Comparison of ENCODE assay signal across 18 cellular contexts in the genomic region with DNA sequence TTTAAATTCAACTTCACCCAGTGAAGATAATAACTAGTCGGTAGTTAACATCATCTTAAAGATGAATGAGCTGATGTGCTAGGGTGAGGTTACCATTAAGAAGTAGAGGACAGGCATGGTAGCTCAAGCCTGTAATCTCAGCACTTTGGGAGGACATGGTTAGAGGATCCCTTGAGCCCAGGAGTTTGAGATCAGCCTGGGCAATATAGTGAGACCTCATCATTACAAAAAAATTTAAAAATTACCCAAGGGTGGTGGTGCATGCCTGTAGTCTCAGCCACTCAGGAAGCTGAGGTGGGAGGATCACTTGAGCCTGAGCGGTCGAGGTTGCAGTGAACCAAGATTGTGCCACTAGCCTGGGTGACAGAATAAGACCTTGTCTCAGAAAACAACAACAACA. TPM values are rescaled to one million over a fixed set of nuclear protein-coding genes. Genes with fewer than 3 reads are reported as not detected.
A peak's percentile ranks its signal among the peaks of the same experiment; 100 is the strongest.
DNase-seq lines count a peak whose midpoint lies in the region; ATAC-seq and TF ChIP-seq lines count a peak whose summit lies in the region.
"Had no signal": no experiment of that assay in that cellular context is flagged by ENCODE, and none has a peak within 500 bp of the region (broad histone marks: within the 10 kb centered on the region; RNA-seq: fewer than 3 reads in every experiment).

No MANE protein-coding gene starts in this region.

- H2BK20ac ChIP-seq in IMR-90 (ENCODE audit: low read depth, low read length) = no peak overlapping the region

- H3K9me2 ChIP-seq in SK-N-SH = no peaks in the 10 kb centered on the region

- no peaks in the 10 kb centered on the region for H3K36me3 Mint-ChIP-seq in CD4-positive, alpha-beta memory T cell
- H3K36me3 Mint-ChIP-seq: IgD-negative memory B cell had no signal

- no peak for DNase-seq in SK-N-SH
- no peak for DNase-seq in IMR-90
- DNase-seq in erythroblast (lab: John Stamatoyannopoulos, UW) = peak; percentile 10 to 58
- no peak for DNase-seq in CD4-positive, alpha-beta memory T cell
- no peak for DNase-seq in DMS153 (lab: John Stamatoyannopoulos, UW)
- DNase-seq in NK-92 (lab: John Stamatoyannopoulos, UW; ENCODE audit: unreplicated experiment) = no peak
- DNase-seq in heart right ventricle = no peak
- DNase-seq: COR-L47, NCI-H1417, NCI-H1930, NCI-H2171, NCI-H446, NCI-H748 treated with DMSO at 0.1 percent for 48 hours had no signal

- H3K56ac ChIP-seq in IMR-90 (ENCODE audit: extremely low read depth, insufficient read depth, low read length) = no peak overlapping the region

- H3K4me3 ChIP-seq in SK-N-SH (ENCODE audit: low read depth in 2 of 2, low read length in 1 of 2) (no peak overlapping the region), IMR-90 (ENCODE audit: insufficient read depth, low read depth, low read length) (peak overlapping the region; percentile 2; the same call in 1 of the 2 replicates), heart right ventricle (no peak overlapping the region)
- no peak overlapping the region for H3K4me3 ChIP-seq in CD4-positive, alpha-beta memory T cell (ENCODE audit: low read length in 2 of 2)
- H3K4me3 ChIP-seq: SJSA1 had no signal

- H3K14ac ChIP-seq in IMR-90 (replicated peaks; ENCODE audit: low read depth, low read length) = no peak overlapping the region

- no peak overlapping the region for H4K8ac ChIP-seq in IMR-90 (ENCODE audit: low read depth in 2 of 2, low read length in 2 of 2)

- CTCF ChIA-PET in SK-N-SH (lab: Yijun Ruan, JAX) = interaction anchor here (1.2 kb wide), 1 partner anchor 74 kb away, joined by 5 read pairs; no protein-coding TSS in a partner anchor
- CTCF ChIA-PET in IMR-90 (lab: Yijun Ruan, JAX) = no interaction called here
- CTCF ChIA-PET in CD4-positive, alpha-beta memory T cell (lab: Charles Lee; ENCODE audit: partially characterized antibody) = interaction anchor here (0.6 to 0.7 kb wide), 2 partner anchors 337 to 921 kb away, joined by 3 read pairs; no protein-coding TSS in a partner anchor

- H3K9ac ChIP-seq in SK-N-SH (no peak overlapping the region), IMR-90 (ENCODE audit: low read depth, low read length) (no peak overlapping the region)

- H2BK15ac ChIP-seq in IMR-90 (ENCODE audit: low read depth, low read length) = peak overlapping the region; percentile 24; the same call in 2 of the 3 replicates

- peaks cover 33 to 65% of the 10 kb centered on the region in 2 experiments for H3K79me1 ChIP-seq in IMR-90 (ENCODE audit: low read depth in 1 of 2, low read length in 2 of 2)

- no peak for TF ChIP-seq EP300 in SK-N-SH (IDR thresholded peaks at IDR 0.05; ENCODE audit: borderline replicate concordance in 1 of 2, low read depth in 1 of 2, low read length in 1 of 2)

- H3K27me3 Mint-ChIP-seq in CD4-positive, alpha-beta memory T cell = no peaks in the 10 kb centered on the region

- in situ Hi-C loops in IMR-90 (cut with MboI; ENCODE audit: low sequenced_read_pairs) = no loop called here

- TF ChIP-seq RAD21 in SK-N-SH (IDR thresholded peaks at IDR 0.05; ENCODE audit: low read length) = no peak
- TF ChIP-seq RAD21 in IMR-90 (IDR thresholded peaks at IDR 0.05; ENCODE audit: low read length) = no peak

- ATAC-seq in SK-N-SH treated with all-trans-retinoic acid at 6 μM for 48 hours (no peak), IMR-90 (ENCODE audit: low read depth) (no peak), heart right ventricle (no peak)

- no peak overlapping the region for H2BK5ac ChIP-seq in IMR-90 (ENCODE audit: low read depth, low read length, poor library complexity, severe bottlenecking)

- dilution Hi-C loops in IMR-90 (cut with HindIII; ENCODE audit: low sequenced_read_pairs, unreplicated experiment) = no loop called here

- H2BK120ac ChIP-seq in IMR-90 (ENCODE audit: low read depth, low read length) = no peak overlapping the region

- peaks cover 9% of the 10 kb centered on the region for H3K9me1 ChIP-seq in IMR-90 (ENCODE audit: insufficient read depth, low read length)

- H3K36me3 ChIP-seq in SK-N-SH (replicated peaks in 1 of 2; ENCODE audit: control insufficient read depth in 1 of 2, insufficient read depth in 2 of 2, low read length in 1 of 2) (no peaks in the 10 kb centered on the region), IMR-90 (ENCODE audit: control insufficient read depth, insufficient read depth, low read length) (no peaks in the 10 kb centered on the region; the same call in 1 of the 2 replicates), heart right ventricle (no peaks in the 10 kb centered on the region)
- no peaks in the 10 kb centered on the region for H3K36me3 ChIP-seq in CD4-positive, alpha-beta memory T cell (ENCODE audit: insufficient read depth, low read length)
- H3K36me3 ChIP-seq: SJSA1 had no signal

- peak overlapping the region; percentile 35; the same call in 1 of the 2 replicates for H2AK5ac ChIP-seq in IMR-90 (ENCODE audit: low read depth, low read length)

- peaks cover 7 to 13% (median 9%) of the 10 kb centered on the region in 4 donors for H3K4me1 Mint-ChIP-seq in CD4-positive, alpha-beta memory T cell

- TF ChIP-seq POLR2A in IMR-90 (IDR thresholded peaks at IDR 0.05; ENCODE audit: low read depth, low read length) (no peak), erythroblast (IDR thresholded peaks at IDR 0.05; ENCODE audit: low read length) (no peak)

- H4K91ac ChIP-seq in IMR-90 (ENCODE audit: insufficient read depth, low read depth, low read length) = no peak overlapping the region

- intact Hi-C loops in IMR-90 (cut with micrococcal nuclease) = no loop called here
- intact Hi-C loops in CD4-positive, alpha-beta memory T cell (cut with micrococcal nuclease) = no loop called here
- intact Hi-C loops in heart right ventricle (cut with DNase I) = no loop called here

- no peak overlapping the region for H2AFZ ChIP-seq in SK-N-SH (ENCODE audit: low read depth)
- no peak overlapping the region for H2AFZ ChIP-seq in IMR-90 (replicated peaks; ENCODE audit: low read length, poor library complexity)

- H3K4me1 ChIP-seq in SK-N-SH (ENCODE audit: control insufficient read depth in 1 of 2, insufficient read depth in 2 of 2, low read depth in 1 of 2, low read length in 1 of 2) (peaks cover 0 to 3% of the 10 kb centered on the region in 2 experiments; a peak in 2 of 4 replicates), IMR-90 (ENCODE audit: control insufficient read depth, insufficient read depth, low read length) (peaks cover 18% of the 10 kb centered on the region), heart right ventricle (peaks cover 0 to 25% (median 13%) of the 10 kb centered on the region in 9 donors)
- H3K4me1 ChIP-seq in CD4-positive, alpha-beta memory T cell (ENCODE audit: insufficient read depth, low read length) = no peaks in the 10 kb centered on the region

- H3K27ac ChIP-seq in SK-N-SH (ENCODE audit: low read depth in 2 of 2, low read length in 1 of 2) = no peak overlapping the region
- no peak overlapping the region; the same call in 1 of the 2 replicates for H3K27ac ChIP-seq in IMR-90 (ENCODE audit: insufficient read depth, low read length)
- no peak overlapping the region for H3K27ac ChIP-seq in CD4-positive, alpha-beta memory T cell (ENCODE audit: low read depth, low read length)
- H3K27ac ChIP-seq in heart right ventricle = no peak overlapping the region
- H3K27ac ChIP-seq: 22Rv1 had no signal

- H3K4me2 ChIP-seq in SK-N-SH = 0 out of 2 replicates have a peak overlapping the region, but pooled peaks have one; percentile 82
- peak overlapping the region; percentile 37 for H3K4me2 ChIP-seq in IMR-90 (ENCODE audit: low read depth, low read length)

- no peaks in the 10 kb centered on the region for H4K20me1 ChIP-seq in SK-N-SH (ENCODE audit: insufficient read depth)
- H4K20me1 ChIP-seq in IMR-90 (ENCODE audit: insufficient read depth, low read length) = no peaks in the 10 kb centered on the region

- no peaks in the 10 kb centered on the region for H3K27me3 ChIP-seq in SK-N-SH (ENCODE audit: insufficient read depth)
- H3K27me3 ChIP-seq in IMR-90 (ENCODE audit: control insufficient read depth, insufficient read depth, low read length) = no peaks in the 10 kb centered on the region
- no peaks in the 10 kb centered on the region for H3K27me3 ChIP-seq in CD4-positive, alpha-beta memory T cell (ENCODE audit: insufficient read depth, low read length)
- no peaks in the 10 kb centered on the region for H3K27me3 ChIP-seq in heart right ventricle
- H3K27me3 ChIP-seq: SJSA1 had no signal

- H2AK9ac ChIP-seq in IMR-90 (replicated peaks; ENCODE audit: low read depth, low read length, poor library complexity) = no peak overlapping the region

- H3K27ac Mint-ChIP-seq in CD4-positive, alpha-beta memory T cell = no peak overlapping the region
- H3K27ac Mint-ChIP-seq: IgD-negative memory B cell had no signal

- POLR2A ChIA-PET in SK-N-SH (lab: Yijun Ruan, JAX) = no interaction called here
- POLR2A ChIA-PET in IMR-90 (lab: Charles Lee; ENCODE audit: unreplicated experiment) = no interaction called here
- POLR2A ChIA-PET in CD4-positive, alpha-beta memory T cell (lab: Charles Lee; ENCODE audit: partially characterized antibody) = no interaction called here

- H4K5ac ChIP-seq in IMR-90 (ENCODE audit: low read depth, low read length) = no peak overlapping the region

- H3K23ac ChIP-seq in IMR-90 (ENCODE audit: low read depth, low read length) = no peak overlapping the region

- BruUV-seq in IMR-90 (replicated peaks; lab: Mats Ljungman, UMichigan) = no TSS peak

- no peaks in the 10 kb centered on the region for H3K9me3 ChIP-seq in SK-N-SH
- no peaks in the 10 kb centered on the region for H3K9me3 ChIP-seq in IMR-90 (ENCODE audit: control insufficient read depth, insufficient read depth, low read length)
- no peaks in the 10 kb centered on the region for H3K9me3 ChIP-seq in CD4-positive, alpha-beta memory T cell (ENCODE audit: control insufficient read depth in 1 of 2, low read length in 2 of 2)
- no peaks in the 10 kb centered on the region for H3K9me3 ChIP-seq in heart right ventricle
- H3K9me3 ChIP-seq: SJSA1 had no signal

- WGBS in SK-N-SH (ENCODE audit: low lambda C conversion rate) = 59% methylated on average over 3 of the region's 3 CpGs
- no CpG with 5 or more reads among the region's 3 CpGs for WGBS in IMR-90 (ENCODE audit: extremely low coverage in 2 of 2, insufficient read length in 1 of 2), 2 experiments
- 91 to 92% methylated on average over 3 of the region's 3 CpGs for WGBS in heart right ventricle, 2 donors

- H3K9me3 Mint-ChIP-seq in CD4-positive, alpha-beta memory T cell = no peaks in the 10 kb centered on the region
- H3K9me3 Mint-ChIP-seq: IgD-negative memory B cell had no signal

- no peak for TF ChIP-seq CTCF in SK-N-SH (IDR thresholded peaks at IDR 0.05)
- no peak for TF ChIP-seq CTCF in IMR-90 (conservative IDR thresholded peaks at IDR 0.05; ENCODE audit: low read depth, low read length)
- TF ChIP-seq CTCF in heart right ventricle (IDR thresholded peaks at IDR 0.05) = no peak

- H3K4ac ChIP-seq in IMR-90 (ENCODE audit: low read depth, low read length) = no peak overlapping the region

- H3K4me3 Mint-ChIP-seq in CD4-positive, alpha-beta memory T cell = no peak overlapping the region
- H3K4me3 Mint-ChIP-seq: IgD-negative memory B cell had no signal

- peaks cover 14% of the 10 kb centered on the region for H3F3A ChIP-seq in SK-N-SH (replicated peaks; ENCODE audit: insufficient read depth)

- H3K18ac ChIP-seq in IMR-90 (ENCODE audit: low read depth, low read length) = no peak overlapping the region

- H3K79me2 ChIP-seq in SK-N-SH (ENCODE audit: insufficient read depth) = no peaks in the 10 kb centered on the region

RNA-seq across cellular contexts. Expression of a gene that starts 4.7 kb away (rescaled TPM):
- polyA plus RNA-seq in SK-N-SH (2012; rRNA removed) = 10.4 and 15.3 TPM in 2 replicates
- 14.9 TPM in 2 replicates for polyA plus RNA-seq in SK-N-SH (2012; cell fraction: cytosol; rRNA removed)
- polyA plus RNA-seq in SK-N-SH (2012; cell fraction: nucleus; rRNA removed) = 11.0 and 22.9 TPM in 2 replicates
- total RNA-seq in IMR-90 (2012; rRNA removed) = 63.3 and 73.6 TPM in 2 replicates
- polyA plus RNA-seq in IMR-90 (2012; rRNA removed) = 28.9 and 36.3 TPM in 2 replicates
- polyA plus RNA-seq in IMR-90 (2012; cell fraction: cytosol; rRNA removed) = 7.2 and 7.9 TPM in 2 replicates
- polyA plus RNA-seq in IMR-90 (2012; cell fraction: nucleus; rRNA removed; ENCODE audit: low replicate concordance) = 4.0 and 36.8 TPM in 2 replicates
- not detected for total RNA-seq in CD4-positive, alpha-beta memory T cell
- polyA plus RNA-seq in CD4-positive, alpha-beta memory T cell = not detected
- under 1 TPM; 0.08 to 0.74 (median 0.23) TPM for total RNA-seq in heart right ventricle
- polyA plus RNA-seq in heart right ventricle = under 1 TPM in 1 of 2 donors, not detected in 1; 0.06 TPM
- total RNA-seq: HT1080 had no signal
- polyA plus RNA-seq: IgD-negative memory B cell had no signal

Comparison
In these comparisons a context has a peak if more than half of its experiments do, and no peak if none do; other contexts are left out.
1. DNase-seq: peak in erythroblast (2 of 2); none in SK-N-SH (single experiment), IMR-90 (single experiment), CD4-positive, alpha-beta memory T cell (0 of 5), DMS153 (single experiment), NK-92 (single experiment) and heart right ventricle (0 of 2).
2. RNA of a gene that starts 4.7 kb away (polyA plus RNA-seq): 4.0 to 36.8 TPM in IMR-90 and 10.4 to 22.9 TPM in SK-N-SH; 0.06 TPM in heart right ventricle and not detected in CD4-positive, alpha-beta memory T cell; every median in the first group is over 4 times any median in the second.